ENCODE assay signal across 8 cellular contexts in the genomic region with DNA sequence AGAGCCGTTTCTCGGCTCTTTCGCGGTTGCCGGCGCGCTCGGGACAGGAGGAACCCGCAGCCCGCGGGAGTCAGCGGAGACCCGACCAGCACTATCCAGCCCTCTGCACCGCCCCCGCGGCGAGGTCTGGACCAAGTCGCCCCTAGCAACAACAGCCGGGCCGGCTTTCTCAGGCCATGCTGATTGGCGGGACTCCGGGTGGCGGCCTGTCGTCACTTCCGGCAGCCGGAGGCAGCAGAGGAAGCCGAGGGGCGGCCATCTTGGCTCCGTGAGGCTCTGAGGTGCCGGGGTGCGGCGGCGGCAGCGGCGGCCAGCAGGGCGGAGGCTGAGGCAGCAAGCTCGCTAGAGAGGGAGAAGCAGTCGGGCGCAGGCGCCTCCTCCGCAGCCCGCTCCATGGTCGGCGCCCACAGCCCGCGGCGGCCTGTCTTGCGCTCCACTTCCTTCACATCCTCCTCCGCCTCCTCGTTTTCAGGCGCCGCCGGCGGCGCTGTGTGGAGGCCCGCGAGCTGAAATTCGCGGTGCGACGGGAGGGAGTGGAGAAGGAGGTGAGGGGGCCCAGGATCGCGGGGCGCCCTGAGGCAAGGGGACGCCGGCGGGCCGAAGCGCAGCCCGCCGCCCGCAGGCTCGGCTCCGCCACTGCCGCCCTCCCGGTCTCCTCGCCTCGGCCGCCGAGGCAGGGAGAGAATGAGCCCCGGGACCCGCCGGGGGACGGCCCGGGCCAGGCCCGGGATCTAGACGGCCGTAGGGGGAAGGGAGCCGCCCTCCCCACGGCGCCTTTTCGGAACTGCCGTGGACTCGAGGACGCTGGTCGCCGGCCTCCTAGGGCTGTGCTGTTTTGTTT. TPM values are rescaled to one million over a fixed set of nuclear protein-coding genes. Genes with fewer than 3 reads are reported as not detected.
DNase-seq lines count a peak whose midpoint lies in the region; ATAC-seq, FAIRE-seq and TF ChIP-seq lines count a peak whose summit lies in the region.

TSS of gene MARK3 (plus strand) at position 263 of the 841 bp plus-strand sequence. CDS start 615 bp downstream, outside the sequence.

- peak; percentile 93 for FAIRE-seq in H54 (lab: Jason Lieb, UNC)

- POLR2A ChIA-PET in naive thymus-derived CD8-positive, alpha-beta T cell (lab: Charles Lee) = interaction anchor here (0.6 to 4.0 kb wide), 7 partner anchors 9 to 1663 kb away, joined by 3 to 50 read pairs (median 4); partner anchors contain the start of genes BAG5 and EIF5

- peaks cover 27% of the 10 kb centered on the region for H3K4me1 ChIP-seq in RWPE2 (ENCODE audit: insufficient read depth, poor library complexity, severe bottlenecking)

- peaks cover 11% of the 10 kb centered on the region for H3K36me3 Mint-ChIP-seq in activated T-helper 2 cell treated with anti-CD3 and anti-CD28 coated beads, Interferon-gamma antibody, Interleukin-2, Interleukin-4, amounts not matched to agents 10 μg/mL and 5 μg/mL and 100 μg/mL, durations not matched to agents 14 hours and 24 hours and 36 hours (ENCODE audit: low read depth)
- H3K36me3 Mint-ChIP-seq in naive thymus-derived CD8-positive, alpha-beta T cell = peaks cover 0 to 6% (median 0%) of the 10 kb centered on the region in 3 donors

- TF ChIP-seq CTCF in RWPE2 (IDR thresholded peaks at IDR 0.05; ENCODE audit: poor library complexity, severe bottlenecking) (peak; percentile 31), fibroblast of mammary gland (conservative IDR thresholded peaks at IDR 0.05; ENCODE audit: control insufficient read depth, insufficient read depth, low read depth, low read length) (no peak)

- H3K27me3 ChIP-seq in RWPE2 (ENCODE audit: insufficient read depth, poor library complexity, severe bottlenecking) = no peaks in the 10 kb centered on the region

- ATAC-seq in RWPE2 (ENCODE audit: low read depth) = peak; percentile 93
- peak; percentile 88 for ATAC-seq in naive thymus-derived CD8-positive, alpha-beta T cell

- no peaks in the 10 kb centered on the region for H3K9me3 Mint-ChIP-seq in activated T-helper 2 cell treated with anti-CD3 and anti-CD28 coated beads, Interferon-gamma antibody, Interleukin-2, Interleukin-4, amounts not matched to agents 10 μg/mL and 5 μg/mL and 100 μg/mL, durations not matched to agents 14 hours and 24 hours and 36 hours
- no peaks in the 10 kb centered on the region for H3K9me3 Mint-ChIP-seq in naive thymus-derived CD8-positive, alpha-beta T cell

- intact Hi-C loops in activated T-helper 2 cell treated with anti-CD3 and anti-CD28 coated beads, Interferon-gamma antibody, Interleukin-2, Interleukin-4, amounts not matched to agents 10 μg/mL and 5 μg/mL and 100 μg/mL, durations not matched to agents 14 hours and 24 hours and 36 hours (cut with micrococcal nuclease) = loop anchor here (1.0 to 10.0 kb wide), 4 partner anchors 9 to 249 kb away; partner anchors contain the start of gene EIF5

- H3K27ac Mint-ChIP-seq in activated T-helper 2 cell treated with anti-CD3 and anti-CD28 coated beads, Interferon-gamma antibody, Interleukin-2, Interleukin-4, amounts not matched to agents 10 μg/mL and 5 μg/mL and 100 μg/mL, durations not matched to agents 14 hours and 24 hours and 36 hours = peak within 1 kb of the TSS; percentile 93
- H3K27ac Mint-ChIP-seq in naive thymus-derived CD8-positive, alpha-beta T cell = peak within 1 kb of the TSS; percentile 89 to 98 (median 96)

- peak; percentile 64 for TF ChIP-seq POLR2A in H54 (IDR thresholded peaks at IDR 0.05; ENCODE audit: low read depth, low read length)

- peak within 1 kb of the TSS; percentile 79 for H3K27ac ChIP-seq in RWPE2 (ENCODE audit: poor library complexity, severe bottlenecking)

- H3K27me3 Mint-ChIP-seq in activated T-helper 2 cell treated with anti-CD3 and anti-CD28 coated beads, Interferon-gamma antibody, Interleukin-2, Interleukin-4, amounts not matched to agents 10 μg/mL and 5 μg/mL and 100 μg/mL, durations not matched to agents 14 hours and 24 hours and 36 hours (ENCODE audit: low read depth) = peaks cover 5% of the 10 kb centered on the region
- peaks cover 1 to 8% (median 4%) of the 10 kb centered on the region in 5 donors for H3K27me3 Mint-ChIP-seq in naive thymus-derived CD8-positive, alpha-beta T cell

- peaks cover 29% of the 10 kb centered on the region for H3K36me3 ChIP-seq in RWPE2 (ENCODE audit: low read depth)

- no peaks in the 10 kb centered on the region for H3K9me3 ChIP-seq in RWPE2 (ENCODE audit: severe bottlenecking)

- DNase-seq in ELR (ENCODE audit: low read depth) = peak; percentile 99
- DNase-seq in H54 (ENCODE audit: insufficient read length, low spot score) = peak; percentile 97
- DNase-seq in LoVo (ENCODE audit: low spot score) = peak; percentile 95
- DNase-seq in RWPE2 (ENCODE audit: low spot score) = peak; percentile 98
- peak; percentile 96 for DNase-seq in activated T-helper 2 cell treated with anti-CD3 and anti-CD28 coated beads, Interferon-gamma antibody, Interleukin-2, Interleukin-4, amounts not matched to agents 10 μg/mL and 5 μg/mL and 100 μg/mL, durations not matched to agents 14 hours and 24 hours and 36 hours (ENCODE audit: low spot score)
- DNase-seq in fibroblast of mammary gland (ENCODE audit: low read depth) = peak; percentile 95
- peak; percentile 90 to 98 (median 96) for DNase-seq in naive thymus-derived CD8-positive, alpha-beta T cell
- DNase-seq in stimulated activated naive CD4-positive, alpha-beta T cell (lab: John Stamatoyannopoulos, UW) = peak; percentile 93 to 96 (median 94)

- H3K4me3 ChIP-seq in RWPE2 (ENCODE audit: severe bottlenecking) = peak within 1 kb of the TSS; percentile 91
- H3K4me3 ChIP-seq in fibroblast of mammary gland (ENCODE audit: control insufficient read depth, low read depth, low read length) = peak within 1 kb of the TSS; percentile 97

- peaks cover 27% of the 10 kb centered on the region for H3K4me1 Mint-ChIP-seq in activated T-helper 2 cell treated with anti-CD3 and anti-CD28 coated beads, Interferon-gamma antibody, Interleukin-2, Interleukin-4, amounts not matched to agents 10 μg/mL and 5 μg/mL and 100 μg/mL, durations not matched to agents 14 hours and 24 hours and 36 hours (ENCODE audit: low read depth)
- peaks cover 10 to 53% (median 40%) of the 10 kb centered on the region in 4 donors for H3K4me1 Mint-ChIP-seq in naive thymus-derived CD8-positive, alpha-beta T cell

- peak within 1 kb of the TSS; percentile 99 for H3K4me3 Mint-ChIP-seq in activated T-helper 2 cell treated with anti-CD3 and anti-CD28 coated beads, Interferon-gamma antibody, Interleukin-2, Interleukin-4, amounts not matched to agents 10 μg/mL and 5 μg/mL and 100 μg/mL, durations not matched to agents 14 hours and 24 hours and 36 hours (ENCODE audit: low read depth)
- peak within 1 kb of the TSS; percentile 92 to 99 (median 96) for H3K4me3 Mint-ChIP-seq in naive thymus-derived CD8-positive, alpha-beta T cell

RNA-seq across cellular contexts. Expression of gene MARK3, which starts in this region (rescaled TPM):
- total RNA-seq in activated T-helper 2 cell treated with anti-CD3 and anti-CD28 coated beads, Interferon-gamma antibody, Interleukin-2, Interleukin-4, amounts not matched to agents 10 μg/mL and 5 μg/mL and 100 μg/mL, durations not matched to agents 14 hours and 24 hours and 36 hours = 81.4 and 84.1 TPM in 2 replicates
- total RNA-seq in naive thymus-derived CD8-positive, alpha-beta T cell = 100 to 1,000 TPM; 123 to 128 TPM
- polyA plus RNA-seq in naive thymus-derived CD8-positive, alpha-beta T cell = 10 to 100 TPM; 26.8 to 36.5 (median 30.7) TPM

Comparison
In these comparisons a context has a peak if more than half of its experiments do, and no peak if none do; other contexts are left out.
1. Peak in every context shown above with its lines: DNase-seq, ATAC-seq, H3K4me3 ChIP-seq and H3K27ac ChIP-seq.